In genomic region chr3:78701537-78701936, GRCh38 we compare ENCODE assay signal across 38 cellular contexts.
"Had no signal": no experiment of that assay in that cellular context is flagged by ENCODE, and none has a peak within 500 bp of the region (broad histone marks: within the 10 kb centered on the region; RNA-seq: fewer than 3 reads in every experiment).

No MANE protein-coding gene starts in this region.

- H3K4me1 ChIP-seq: foreskin keratinocyte, gastrocnemius medialis had no signal

- H3K4me1 Mint-ChIP-seq: activated B cell treated with CpG ODN at 0.5 μM for 24 hours; activated CD4-positive, alpha-beta T cell treated with anti-CD3 and anti-CD28 coated beads, Interleukin-2, amount 10 ng/mL, durations not matched to agents 24 days and 14 days; activated CD8-positive, alpha-beta memory T cell treated with anti-CD3 and anti-CD28 coated beads, Interleukin-2, amount 10 ng/mL, durations not matched to agents 7 days and 5 days; activated naive CD4-positive, alpha-beta T cell treated with anti-CD3 and anti-CD28 coated beads, Interleukin-2, amount 50 U/mL, for 24 hours; activated naive CD8-positive, alpha-beta T cell treated with anti-CD3 and anti-CD28 coated beads for 36 hours; activated naive CD8-positive, alpha-beta T cell treated with anti-CD3 and anti-CD28 coated beads, Interleukin-2, amount 50 U/mL, for 24 hours; T-helper 17 cell had no signal

- FAIRE-seq: astrocyte, bronchial epithelial cell, colon had no signal

- H3K9me3 Mint-ChIP-seq: activated B cell treated with CpG ODN at 0.5 μM for 24 hours; activated CD4-positive, alpha-beta T cell treated with anti-CD3 and anti-CD28 coated beads, Interleukin-2, amount 10 ng/mL, durations not matched to agents 24 days and 14 days; activated naive CD4-positive, alpha-beta T cell treated with anti-CD3 and anti-CD28 coated beads, Interleukin-2, amount 50 U/mL, for 24 hours; activated T-helper 1 cell treated with anti-CD3 and anti-CD28 coated beads, Interleukin-12 subunit alpha, Interleukin-12 subunit beta, Interleukin-2, Interleukin-4 antibody, amounts not matched to agents 30 ng/mL and 10 ng/mL and 1 ng/mL, durations not matched to agents 14 hours and 24 hours and 36 hours had no signal

- H3K4me3 Mint-ChIP-seq: activated B cell treated with CpG ODN at 0.5 μM for 24 hours; activated CD4-positive, alpha-beta memory T cell treated with anti-CD3 and anti-CD28 coated beads for 36 hours; activated CD4-positive, alpha-beta T cell treated with anti-CD3 and anti-CD28 coated beads, Interleukin-2, amount 10 ng/mL, durations not matched to agents 24 days and 14 days; activated CD8-positive, alpha-beta memory T cell treated with anti-CD3 and anti-CD28 coated beads, Interleukin-2, amount 10 ng/mL, durations not matched to agents 7 days and 5 days; activated CD8-positive, alpha-beta T cell treated with anti-CD3 and anti-CD28 coated beads, Interleukin-2, amount 10 ng/mL, durations not matched to agents 7 days and 5 days; activated naive CD4-positive, alpha-beta T cell treated with anti-CD3 and anti-CD28 coated beads for 36 hours; activated naive CD4-positive, alpha-beta T cell treated with anti-CD3 and anti-CD28 coated beads, Interleukin-2, amount 50 U/mL, for 24 hours; activated naive CD8-positive, alpha-beta T cell treated with anti-CD3 and anti-CD28 coated beads for 36 hours; activated naive CD8-positive, alpha-beta T cell treated with anti-CD3 and anti-CD28 coated beads, Interleukin-2, amount 50 U/mL, for 24 hours; activated T-helper 1 cell treated with anti-CD3 and anti-CD28 coated beads, Interleukin-12 subunit alpha, Interleukin-12 subunit beta, Interleukin-2, Interleukin-4 antibody, amounts not matched to agents 30 ng/mL and 10 ng/mL and 1 ng/mL, durations not matched to agents 14 hours and 24 hours and 36 hours; effector memory CD8-positive, alpha-beta T cell; T-helper 17 cell; T-helper 2 cell treated with Interferon-gamma antibody and Interleukin-4, amounts not matched to agents 5 μg/mL and 100 μg/mL, for 36 hours had no signal

- DNase-seq: activated B cell treated with CpG ODN at 0.5 μM for 24 hours; activated CD4-positive, alpha-beta memory T cell treated with anti-CD3 and anti-CD28 coated beads for 36 hours; activated CD4-positive, alpha-beta T cell treated with anti-CD3 and anti-CD28 coated beads, Interleukin-2, amount 10 ng/mL, durations not matched to agents 24 days and 14 days; activated CD8-positive, alpha-beta memory T cell treated with anti-CD3 and anti-CD28 coated beads, Interleukin-2, amount 10 ng/mL, durations not matched to agents 7 days and 5 days; activated CD8-positive, alpha-beta memory T cell treated with anti-CD3 and anti-CD28 coated beads, Interleukin-2, amount 50 U/mL, for 4 hours; activated CD8-positive, alpha-beta T cell treated with anti-CD3 and anti-CD28 coated beads, Interleukin-2, amount 10 ng/mL, durations not matched to agents 7 days and 5 days; activated effector memory CD4-positive, alpha-beta T cell treated with anti-CD3 and anti-CD28 coated beads, Interleukin-2, amount 50 U/mL, for 16 hours; activated naive CD4-positive, alpha-beta T cell treated with anti-CD3 and anti-CD28 coated beads for 36 hours; activated naive CD8-positive, alpha-beta T cell treated with anti-CD3 and anti-CD28 coated beads for 36 hours; activated naive CD8-positive, alpha-beta T cell treated with anti-CD3 and anti-CD28 coated beads, Interleukin-2, amount 50 U/mL, for 24 hours; activated T-cell treated with anti-CD3 and anti-CD28 coated beads, Interleukin-2, amount 50 U/mL, for 1 hour; activated T-cell treated with anti-CD3 and anti-CD28 coated beads, Interleukin-2, amount 50 U/mL, for 48 hours; amniotic stem cell; anterior cingulate cortex; brain microvascular endothelial cell; caudate nucleus; cortex of kidney; dermis blood vessel endothelial cell; effector CD4-positive, alpha-beta T cell; effector memory CD8-positive, alpha-beta T cell; erythroblast; gastrocnemius medialis; glutamatergic neuron; heart left ventricle; T-helper 1 cell; T-helper 17 cell; T1000; WERI-Rb-1 had no signal

- H3K27ac Mint-ChIP-seq: activated B cell treated with CpG ODN at 0.5 μM for 24 hours; activated CD4-positive, alpha-beta memory T cell treated with anti-CD3 and anti-CD28 coated beads for 36 hours; activated CD4-positive, alpha-beta T cell treated with anti-CD3 and anti-CD28 coated beads, Interleukin-2, amount 10 ng/mL, durations not matched to agents 24 days and 14 days; activated CD8-positive, alpha-beta memory T cell treated with anti-CD3 and anti-CD28 coated beads, Interleukin-2, amount 10 ng/mL, durations not matched to agents 7 days and 5 days; activated CD8-positive, alpha-beta T cell treated with anti-CD3 and anti-CD28 coated beads, Interleukin-2, amount 10 ng/mL, durations not matched to agents 7 days and 5 days; activated naive CD4-positive, alpha-beta T cell treated with anti-CD3 and anti-CD28 coated beads for 36 hours; activated naive CD4-positive, alpha-beta T cell treated with anti-CD3 and anti-CD28 coated beads, Interleukin-2, amount 50 U/mL, for 24 hours; activated naive CD8-positive, alpha-beta T cell treated with anti-CD3 and anti-CD28 coated beads for 36 hours; activated naive CD8-positive, alpha-beta T cell treated with anti-CD3 and anti-CD28 coated beads, Interleukin-2, amount 50 U/mL, for 24 hours; activated T-helper 1 cell treated with anti-CD3 and anti-CD28 coated beads, Interleukin-12 subunit alpha, Interleukin-12 subunit beta, Interleukin-2, Interleukin-4 antibody, amounts not matched to agents 30 ng/mL and 10 ng/mL and 1 ng/mL, durations not matched to agents 14 hours and 24 hours and 36 hours; activated T-helper 2 cell treated with anti-CD3 and anti-CD28 coated beads, Interferon-gamma antibody, Interleukin-2, Interleukin-4, amounts not matched to agents 10 μg/mL and 5 μg/mL and 100 μg/mL, durations not matched to agents 14 hours and 24 hours and 36 hours; effector memory CD8-positive, alpha-beta T cell; T-helper 17 cell; T-helper 2 cell treated with Interferon-gamma antibody and Interleukin-4, amounts not matched to agents 5 μg/mL and 100 μg/mL, for 36 hours had no signal

- H3K36me3 Mint-ChIP-seq: activated CD4-positive, alpha-beta memory T cell treated with anti-CD3 and anti-CD28 coated beads for 36 hours; activated CD8-positive, alpha-beta memory T cell treated with anti-CD3 and anti-CD28 coated beads, Interleukin-2, amount 10 ng/mL, durations not matched to agents 7 days and 5 days; activated naive CD4-positive, alpha-beta T cell treated with anti-CD3 and anti-CD28 coated beads, Interleukin-2, amount 50 U/mL, for 24 hours; activated naive CD8-positive, alpha-beta T cell treated with anti-CD3 and anti-CD28 coated beads for 36 hours had no signal

- H3K27me3 ChIP-seq: brain microvascular endothelial cell, esophagus muscularis mucosa, foreskin keratinocyte, gastrocnemius medialis, heart left ventricle had no signal

- H3K4me3 ChIP-seq: esophagus muscularis mucosa, gastrocnemius medialis, heart left ventricle had no signal

- H3K9me3 ChIP-seq: esophagus muscularis mucosa, gastrocnemius medialis, heart left ventricle had no signal

- H3K36me3 ChIP-seq: brain microvascular endothelial cell, esophagus muscularis mucosa, gastrocnemius medialis, heart left ventricle had no signal

- H3K27me3 Mint-ChIP-seq: activated B cell treated with CpG ODN at 0.5 μM for 24 hours; activated CD4-positive, alpha-beta memory T cell treated with anti-CD3 and anti-CD28 coated beads for 36 hours; activated CD4-positive, alpha-beta T cell treated with anti-CD3 and anti-CD28 coated beads, Interleukin-2, amount 10 ng/mL, durations not matched to agents 24 days and 14 days; activated CD8-positive, alpha-beta memory T cell treated with anti-CD3 and anti-CD28 coated beads, Interleukin-2, amount 10 ng/mL, durations not matched to agents 7 days and 5 days; activated naive CD4-positive, alpha-beta T cell treated with anti-CD3 and anti-CD28 coated beads, Interleukin-2, amount 50 U/mL, for 24 hours; activated naive CD8-positive, alpha-beta T cell treated with anti-CD3 and anti-CD28 coated beads for 36 hours; activated naive CD8-positive, alpha-beta T cell treated with anti-CD3 and anti-CD28 coated beads, Interleukin-2, amount 50 U/mL, for 24 hours; effector memory CD8-positive, alpha-beta T cell; T-helper 17 cell had no signal

- H3K27ac ChIP-seq: brain microvascular endothelial cell, esophagus muscularis mucosa, foreskin keratinocyte, gastrocnemius medialis, heart left ventricle, WERI-Rb-1 had no signal

- ATAC-seq: activated CD4-positive, CD25-positive, alpha-beta regulatory T cell treated with anti-CD3 and anti-CD28 coated beads, Interleukin-2, amount 50 U/mL, for 24 hours; activated CD8-positive, alpha-beta memory T cell treated with anti-CD3 and anti-CD28 coated beads, Interleukin-2, amount 10 ng/mL, durations not matched to agents 7 days and 5 days; activated CD8-positive, alpha-beta T cell treated with anti-CD3 and anti-CD28 coated beads, Interleukin-2, amount 10 ng/mL, durations not matched to agents 7 days and 5 days; activated naive CD8-positive, alpha-beta T cell treated with anti-CD3 and anti-CD28 coated beads, Interleukin-2, amount 50 U/mL, for 24 hours; effector memory CD8-positive, alpha-beta T cell; foreskin keratinocyte; gastrocnemius medialis; heart left ventricle; T-helper 17 cell had no signal
